In the genomic region with DNA sequence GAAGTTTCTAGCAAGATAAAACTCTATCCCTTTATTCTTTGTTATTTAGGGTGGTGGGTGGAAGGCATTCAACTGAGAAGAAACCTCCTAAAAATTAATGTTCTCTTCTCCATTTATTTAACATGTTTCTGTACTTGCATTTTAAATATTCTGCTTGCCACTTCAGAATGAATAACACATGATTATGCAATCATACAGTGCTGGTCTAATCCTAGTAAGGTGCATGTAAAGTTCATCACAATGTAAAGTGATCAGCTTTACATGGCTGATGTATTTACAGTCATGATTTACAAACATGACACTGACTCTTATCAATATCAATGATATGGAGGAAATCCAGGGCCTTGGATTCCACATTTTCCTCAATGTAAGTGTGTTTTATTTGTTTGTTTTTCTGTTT, we compare ENCODE assay signal across 11 cellular contexts.
"Had no signal": no experiment of that assay in that cellular context is flagged by ENCODE, and none has a peak within 500 bp of the region (broad histone marks: within the 10 kb centered on the region; RNA-seq: fewer than 3 reads in every experiment).

No MANE protein-coding gene starts in this region.

- H3K27ac ChIP-seq: ascending aorta, colonic mucosa, neutrophil, stomach had no signal

- H3K4me3 ChIP-seq: ascending aorta, colonic mucosa, lung, stomach had no signal

- ATAC-seq: naive thymus-derived CD4-positive, alpha-beta T cell had no signal

- H3K27me3 ChIP-seq: ascending aorta, colonic mucosa, neutrophil, stomach had no signal

- H3K36me3 ChIP-seq: ascending aorta, colonic mucosa, neutrophil, stomach had no signal

- DNase-seq: activated CD4-positive, alpha-beta T cell treated with anti-CD3 and anti-CD28 coated beads, Interleukin-2, amount 50 U/mL, for 4 hours; activated effector memory CD4-positive, alpha-beta T cell treated with anti-CD3 and anti-CD28 coated beads, Interleukin-2, amount 50 U/mL, for 16 hours; activated T-cell treated with anti-CD3 and anti-CD28 coated beads, Interleukin-2, amount 50 U/mL, for 24 hours; colonic mucosa; effector CD4-positive, alpha-beta T cell; hippocampal formation; naive thymus-derived CD4-positive, alpha-beta T cell; stomach had no signal

- H3K9me3 ChIP-seq: ascending aorta, colonic mucosa, neutrophil, stomach had no signal

- H3K4me1 ChIP-seq: ascending aorta, colonic mucosa had no signal
